Comparison of ENCODE assay signal across 1 cellular context in genomic region chr6:87741001-87741650, GRCh38.
TF ChIP-seq lines count a peak whose summit lies in the region.

No MANE protein-coding gene starts in this region.

TF ChIP-seq in IMR-90, 13 proteins besides CTCF, POLR2A, EP300 and RAD21:
- TF ChIP-seq MAZ (IDR thresholded peaks at IDR 0.05; ENCODE audit: borderline replicate concordance, low read depth, low read length) (no peak), RFX5 (IDR thresholded peaks at IDR 0.05; ENCODE audit: low read depth, low read length) (no peak), SMC3 (IDR thresholded peaks at IDR 0.05; ENCODE audit: low read depth, low read length) (no peak), CHD1 (IDR thresholded peaks at IDR 0.05; ENCODE audit: low read depth, low read length) (no peak), RCOR1 (IDR thresholded peaks at IDR 0.05; ENCODE audit: insufficient replicate concordance, low read length) (no peak), ELK1 (IDR thresholded peaks at IDR 0.05; ENCODE audit: borderline replicate concordance, low read depth, low read length) (no peak), MXI1 (IDR thresholded peaks at IDR 0.05; ENCODE audit: borderline replicate concordance, low read depth, low read length) (no peak), BHLHE40 (IDR thresholded peaks at IDR 0.05; ENCODE audit: low read depth, low read length) (no peak), FOS (IDR thresholded peaks at IDR 0.05; ENCODE audit: low read depth, low read length) (no peak), MAFK (IDR thresholded peaks at IDR 0.05; ENCODE audit: low read depth, low read length) (no peak), NFE2L2 (IDR thresholded peaks at IDR 0.05; ENCODE audit: low read depth, low read length) (no peak), CEBPB (IDR thresholded peaks at IDR 0.05; ENCODE audit: low read depth, low read length) (no peak)
- TF ChIP-seq, protein P1, sequence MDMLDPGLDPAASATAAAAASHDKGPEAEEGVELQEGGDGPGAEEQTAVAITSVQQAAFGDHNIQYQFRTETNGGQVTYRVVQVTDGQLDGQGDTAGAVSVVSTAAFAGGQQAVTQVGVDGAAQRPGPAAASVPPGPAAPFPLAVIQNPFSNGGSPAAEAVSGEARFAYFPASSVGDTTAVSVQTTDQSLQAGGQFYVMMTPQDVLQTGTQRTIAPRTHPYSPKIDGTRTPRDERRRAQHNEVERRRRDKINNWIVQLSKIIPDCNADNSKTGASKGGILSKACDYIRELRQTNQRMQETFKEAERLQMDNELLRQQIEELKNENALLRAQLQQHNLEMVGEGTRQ (IDR thresholded peaks at IDR 0.05; ENCODE audit: low read depth, low read length), result no peak
TF ChIP-seq in IMR-90: peak in this region for 0.
